1 cellular context compared by ENCODE assay signal in the genomic region with DNA sequence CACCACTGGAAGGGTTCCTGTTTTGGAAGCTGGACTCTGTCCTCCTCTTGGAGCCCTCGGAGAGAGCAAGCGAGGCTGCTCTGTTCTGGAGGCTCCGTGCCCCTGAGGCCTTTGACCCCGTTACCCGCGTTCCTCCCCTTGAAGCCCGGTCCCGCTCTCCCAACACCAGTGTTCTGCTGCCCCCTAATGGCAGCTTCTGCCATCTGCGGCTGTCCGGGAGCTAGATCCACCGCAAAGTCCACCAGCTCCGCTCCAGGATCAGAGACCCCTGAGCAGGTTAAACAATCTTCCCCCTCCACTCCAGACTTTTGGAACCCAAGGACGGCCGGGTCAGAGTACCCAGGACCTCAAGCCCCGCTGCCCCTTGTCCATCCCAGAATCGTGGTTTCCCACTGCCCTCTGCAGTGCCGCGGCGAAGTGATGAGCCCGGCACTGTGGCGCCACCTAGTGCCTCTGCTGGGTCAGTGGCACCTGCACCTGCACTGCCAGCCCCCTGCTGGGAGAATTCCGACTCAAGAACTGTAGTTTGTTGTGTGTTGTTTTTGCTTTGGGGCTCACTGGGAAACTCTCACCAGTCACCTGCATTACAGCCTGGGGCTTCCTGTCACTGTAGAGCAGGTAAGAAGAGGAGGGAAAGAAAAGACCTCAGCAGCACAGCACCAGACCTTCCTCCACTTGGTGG.
TF ChIP-seq lines count a peak whose summit lies in the region.

No MANE protein-coding gene starts in this region.

TF ChIP-seq in A549, 52 proteins besides CTCF, POLR2A, EP300 and RAD21 (continued from another document):
- TF ChIP-seq, protein P1, sequence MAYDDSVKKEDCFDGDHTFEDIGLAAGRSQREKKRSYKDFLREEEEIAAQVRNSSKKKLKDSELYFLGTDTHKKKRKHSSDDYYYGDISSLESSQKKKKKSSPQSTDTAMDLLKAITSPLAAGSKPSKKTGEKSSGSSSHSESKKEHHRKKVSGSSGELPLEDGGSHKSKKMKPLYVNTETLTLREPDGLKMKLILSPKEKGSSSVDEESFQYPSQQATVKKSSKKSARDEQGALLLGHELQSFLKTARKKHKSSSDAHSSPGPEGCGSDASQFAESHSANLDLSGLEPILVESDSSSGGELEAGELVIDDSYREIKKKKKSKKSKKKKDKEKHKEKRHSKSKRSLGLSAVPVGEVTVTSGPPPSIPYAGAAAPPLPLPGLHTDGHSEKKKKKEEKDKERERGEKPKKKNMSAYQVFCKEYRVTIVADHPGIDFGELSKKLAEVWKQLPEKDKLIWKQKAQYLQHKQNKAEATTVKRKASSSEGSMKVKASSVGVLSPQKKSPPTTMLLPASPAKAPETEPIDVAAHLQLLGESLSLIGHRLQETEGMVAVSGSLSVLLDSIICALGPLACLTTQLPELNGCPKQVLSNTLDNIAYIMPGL (CRISPR knock-in tag; IDR thresholded peaks at IDR 0.05; ENCODE audit: borderline replicate concordance) = peak; percentile 57; the same call in 1 of the 2 replicates
